In the genomic region with DNA sequence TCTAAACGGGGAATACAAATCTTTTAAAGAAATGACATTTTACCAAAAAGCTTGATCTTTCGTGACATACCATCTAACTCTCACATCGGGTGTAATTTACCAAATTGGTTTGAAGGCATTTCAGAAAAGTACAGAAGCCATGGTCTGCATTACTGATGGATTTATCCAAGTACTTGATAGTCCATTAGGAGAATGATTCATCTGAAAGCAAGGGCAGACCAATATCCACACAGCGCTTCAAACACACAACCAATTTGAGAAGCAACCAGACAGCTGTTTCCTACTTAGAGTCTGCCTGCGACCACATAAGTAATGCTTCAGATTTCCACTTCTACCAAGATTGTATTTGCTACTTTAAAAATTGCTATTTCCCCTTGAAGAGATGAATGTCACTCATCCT, we compare ENCODE assay signal across 33 cellular contexts.
"Had no signal": no experiment of that assay in that cellular context is flagged by ENCODE, and none has a peak within 500 bp of the region (broad histone marks: within the 10 kb centered on the region; RNA-seq: fewer than 3 reads in every experiment).

No MANE protein-coding gene starts in this region.

- H3K9me3 Mint-ChIP-seq: activated CD4-positive, alpha-beta memory T cell treated with anti-CD3 and anti-CD28 coated beads for 36 hours; activated naive CD4-positive, alpha-beta T cell treated with anti-CD3 and anti-CD28 coated beads, Interleukin-2, amount 10 ng/mL, durations not matched to agents 7 days and 5 days; activated naive CD8-positive, alpha-beta T cell treated with anti-CD3 and anti-CD28 coated beads, Interleukin-2, amount 50 U/mL, for 24 hours; activated T-cell treated with anti-CD3 and anti-CD28 coated beads, Interleukin-2, amount 50 U/mL, for 4 hours; T-helper 1 cell treated with Interleukin-12 subunit alpha and Interleukin-12 subunit beta and Interleukin-4 antibody, amounts not matched to agents 30 μg/mL and 1 μg/mL, for 36 hours; T-helper 2 cell treated with Interferon-gamma antibody and Interleukin-4, amounts not matched to agents 5 μg/mL and 100 μg/mL, for 36 hours had no signal

- ATAC-seq: activated naive CD8-positive, alpha-beta T cell treated with anti-CD3 and anti-CD28 coated beads, Interleukin-2, amount 50 U/mL, for 24 hours; activated T-cell treated with anti-CD3 and anti-CD28 coated beads, Interleukin-2, amount 50 U/mL, for 4 hours; K562; PC-3 had no signal

- H3K27ac Mint-ChIP-seq: activated B cell treated with CpG ODN at 0.5 μM for 24 hours; activated CD4-positive, alpha-beta memory T cell treated with anti-CD3 and anti-CD28 coated beads for 36 hours; activated naive CD4-positive, alpha-beta T cell treated with anti-CD3 and anti-CD28 coated beads, Interleukin-2, amount 10 ng/mL, durations not matched to agents 7 days and 5 days; activated naive CD8-positive, alpha-beta T cell; activated naive CD8-positive, alpha-beta T cell treated with anti-CD3 and anti-CD28 coated beads, Interleukin-2, amount 50 U/mL, for 24 hours; brain; T-helper 1 cell treated with Interleukin-12 subunit alpha and Interleukin-12 subunit beta and Interleukin-4 antibody, amounts not matched to agents 30 μg/mL and 1 μg/mL, for 36 hours; T-helper 2 cell treated with Interferon-gamma antibody and Interleukin-4, amounts not matched to agents 5 μg/mL and 100 μg/mL, for 36 hours had no signal

- H3K36me3 ChIP-seq: Peyer's patch, SJSA1 had no signal

- H3K4me1 ChIP-seq: Peyer's patch, SJSA1 had no signal

- H3K9ac ChIP-seq: SK-N-SH had no signal

- H3K4me3 ChIP-seq: K562, Peyer's patch, SJSA1 had no signal

- DNase-seq: activated B cell treated with CpG ODN at 0.5 μM for 24 hours; activated CD4-positive, alpha-beta memory T cell treated with anti-CD3 and anti-CD28 coated beads for 36 hours; activated CD4-positive, alpha-beta T cell treated with anti-CD3 and anti-CD28 coated beads for 4 hours; activated CD4-positive, alpha-beta T cell treated with anti-CD3 and anti-CD28 coated beads, Interleukin-2, amount 50 U/mL, for 1 hour; activated CD4-positive, CD25-positive, alpha-beta regulatory T cell treated with anti-CD3 and anti-CD28 coated beads, Interleukin-2, amount 50 U/mL, for 72 hours; activated CD8-positive, alpha-beta memory T cell treated with anti-CD3 and anti-CD28 coated beads, Interleukin-2, amount 50 U/mL, for 4 hours; activated effector memory CD4-positive, alpha-beta T cell treated with Interleukin-2 at 50 U/mL for 16 hours; activated naive CD4-positive, alpha-beta T cell treated with anti-CD3 and anti-CD28 coated beads, Interleukin-2, amount 10 ng/mL, durations not matched to agents 7 days and 5 days; activated naive CD8-positive, alpha-beta T cell treated with anti-CD3 and anti-CD28 coated beads, Interleukin-2, amount 50 U/mL, for 24 hours; activated T-cell treated with anti-CD3 and anti-CD28 coated beads for 4 hours; activated T-cell treated with anti-CD3 and anti-CD28 coated beads, Interleukin-2, amount 50 U/mL, for 4 hours; anterior cingulate cortex; caudate nucleus; cerebellar nuclear complex; Karpas-422; MM.1S; MV-4-11; NCI-H1092; NCI-H1436 treated with DMSO at 0.1 percent for 48 hours; NCI-H187 treated with DMSO at 0.1 percent for 48 hours; NCI-H2081; NCI-H345; PC-3; Peyer's patch; RPMI8226; SHP77 treated with DMSO at 0.1 percent for 48 hours; SK-N-SH had no signal

- H3K4me1 Mint-ChIP-seq: activated B cell treated with CpG ODN at 0.5 μM for 24 hours; activated naive CD4-positive, alpha-beta T cell treated with anti-CD3 and anti-CD28 coated beads, Interleukin-2, amount 10 ng/mL, durations not matched to agents 7 days and 5 days; activated naive CD8-positive, alpha-beta T cell treated with anti-CD3 and anti-CD28 coated beads, Interleukin-2, amount 50 U/mL, for 24 hours had no signal

- H3K27me3 Mint-ChIP-seq: activated B cell treated with CpG ODN at 0.5 μM for 24 hours; activated CD4-positive, alpha-beta memory T cell treated with anti-CD3 and anti-CD28 coated beads for 36 hours; activated naive CD4-positive, alpha-beta T cell treated with anti-CD3 and anti-CD28 coated beads, Interleukin-2, amount 10 ng/mL, durations not matched to agents 7 days and 5 days; activated naive CD8-positive, alpha-beta T cell; activated naive CD8-positive, alpha-beta T cell treated with anti-CD3 and anti-CD28 coated beads, Interleukin-2, amount 50 U/mL, for 24 hours; brain had no signal

- H3K4me2 ChIP-seq: SK-N-SH had no signal

- H3K4me3 Mint-ChIP-seq: activated B cell treated with CpG ODN at 0.5 μM for 24 hours; activated CD4-positive, alpha-beta memory T cell treated with anti-CD3 and anti-CD28 coated beads for 36 hours; activated naive CD4-positive, alpha-beta T cell treated with anti-CD3 and anti-CD28 coated beads, Interleukin-2, amount 10 ng/mL, durations not matched to agents 7 days and 5 days; activated naive CD8-positive, alpha-beta T cell; activated naive CD8-positive, alpha-beta T cell treated with anti-CD3 and anti-CD28 coated beads, Interleukin-2, amount 50 U/mL, for 24 hours; activated T-cell treated with anti-CD3 and anti-CD28 coated beads, Interleukin-2, amount 50 U/mL, for 4 hours; brain; T-helper 1 cell treated with Interleukin-12 subunit alpha and Interleukin-12 subunit beta and Interleukin-4 antibody, amounts not matched to agents 30 μg/mL and 1 μg/mL, for 36 hours; T-helper 2 cell treated with Interferon-gamma antibody and Interleukin-4, amounts not matched to agents 5 μg/mL and 100 μg/mL, for 36 hours had no signal

- H3K9me3 ChIP-seq: Peyer's patch, SJSA1, SK-N-SH had no signal

- H3K36me3 Mint-ChIP-seq: activated CD4-positive, alpha-beta memory T cell treated with anti-CD3 and anti-CD28 coated beads for 36 hours; activated naive CD4-positive, alpha-beta T cell treated with anti-CD3 and anti-CD28 coated beads, Interleukin-2, amount 10 ng/mL, durations not matched to agents 7 days and 5 days; activated naive CD8-positive, alpha-beta T cell; brain had no signal

- H3K27me3 ChIP-seq: Peyer's patch, SJSA1 had no signal

- H3K27ac ChIP-seq: Peyer's patch, SJSA1 had no signal

- H3K9me2 ChIP-seq: SK-N-SH had no signal
